1 cellular context compared by ENCODE assay signal in the genomic region with DNA sequence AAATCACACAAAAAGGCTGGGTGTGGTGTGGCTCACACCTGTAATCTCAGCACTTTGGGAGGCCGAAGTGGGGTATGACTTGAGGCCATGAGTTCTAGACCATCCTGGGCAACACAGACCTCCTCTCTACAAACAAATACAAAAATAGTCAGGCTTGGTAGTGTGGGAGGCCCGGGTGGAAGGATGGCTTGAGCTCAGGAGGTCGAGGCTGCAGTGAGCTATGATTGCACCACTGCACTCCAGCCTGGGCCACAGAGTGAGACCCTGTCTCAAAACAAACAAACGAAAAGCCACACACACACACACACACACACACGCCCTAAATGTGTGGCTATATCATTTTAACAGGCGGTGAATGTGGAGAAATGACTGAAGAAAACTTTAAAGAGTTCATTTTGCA.
TF ChIP-seq lines count a peak whose summit lies in the region.

No MANE protein-coding gene starts in this region.

TF ChIP-seq in neural cell, 6 proteins besides CTCF, POLR2A, EP300 and RAD21:
- TF ChIP-seq, protein P1, sequence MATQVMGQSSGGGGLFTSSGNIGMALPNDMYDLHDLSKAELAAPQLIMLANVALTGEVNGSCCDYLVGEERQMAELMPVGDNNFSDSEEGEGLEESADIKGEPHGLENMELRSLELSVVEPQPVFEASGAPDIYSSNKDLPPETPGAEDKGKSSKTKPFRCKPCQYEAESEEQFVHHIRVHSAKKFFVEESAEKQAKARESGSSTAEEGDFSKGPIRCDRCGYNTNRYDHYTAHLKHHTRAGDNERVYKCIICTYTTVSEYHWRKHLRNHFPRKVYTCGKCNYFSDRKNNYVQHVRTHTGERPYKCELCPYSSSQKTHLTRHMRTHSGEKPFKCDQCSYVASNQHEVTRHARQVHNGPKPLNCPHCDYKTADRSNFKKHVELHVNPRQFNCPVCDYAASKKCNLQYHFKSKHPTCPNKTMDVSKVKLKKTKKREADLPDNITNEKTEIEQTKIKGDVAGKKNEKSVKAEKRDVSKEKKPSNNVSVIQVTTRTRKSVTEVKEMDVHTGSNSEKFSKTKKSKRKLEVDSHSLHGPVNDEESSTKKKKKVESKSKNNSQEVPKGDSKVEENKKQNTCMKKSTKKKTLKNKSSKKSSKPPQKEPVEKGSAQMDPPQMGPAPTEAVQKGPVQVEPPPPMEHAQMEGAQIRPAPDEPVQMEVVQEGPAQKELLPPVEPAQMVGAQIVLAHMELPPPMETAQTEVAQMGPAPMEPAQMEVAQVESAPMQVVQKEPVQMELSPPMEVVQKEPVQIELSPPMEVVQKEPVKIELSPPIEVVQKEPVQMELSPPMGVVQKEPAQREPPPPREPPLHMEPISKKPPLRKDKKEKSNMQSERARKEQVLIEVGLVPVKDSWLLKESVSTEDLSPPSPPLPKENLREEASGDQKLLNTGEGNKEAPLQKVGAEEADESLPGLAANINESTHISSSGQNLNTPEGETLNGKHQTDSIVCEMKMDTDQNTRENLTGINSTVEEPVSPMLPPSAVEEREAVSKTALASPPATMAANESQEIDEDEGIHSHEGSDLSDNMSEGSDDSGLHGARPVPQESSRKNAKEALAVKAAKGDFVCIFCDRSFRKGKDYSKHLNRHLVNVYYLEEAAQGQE (IDR thresholded peaks at IDR 0.05; ENCODE audit: borderline replicate concordance), result no peak
- TF ChIP-seq MXI1 (conservative IDR thresholded peaks at IDR 0.05; ENCODE audit: poor library complexity, severe bottlenecking) (no peak), POLR2AphosphoS5 (IDR thresholded peaks at IDR 0.05) (no peak), TAF1 (IDR thresholded peaks at IDR 0.05; ENCODE audit: low read depth) (no peak), EZH2 (IDR thresholded peaks at IDR 0.05; ENCODE audit: borderline replicate concordance, insufficient read depth, low read length, poor library complexity, severe bottlenecking) (no peak), SMC3 (conservative IDR thresholded peaks at IDR 0.05; ENCODE audit: poor library complexity) (no peak)
